29 cellular contexts compared by ENCODE assay signal in the genomic region with DNA sequence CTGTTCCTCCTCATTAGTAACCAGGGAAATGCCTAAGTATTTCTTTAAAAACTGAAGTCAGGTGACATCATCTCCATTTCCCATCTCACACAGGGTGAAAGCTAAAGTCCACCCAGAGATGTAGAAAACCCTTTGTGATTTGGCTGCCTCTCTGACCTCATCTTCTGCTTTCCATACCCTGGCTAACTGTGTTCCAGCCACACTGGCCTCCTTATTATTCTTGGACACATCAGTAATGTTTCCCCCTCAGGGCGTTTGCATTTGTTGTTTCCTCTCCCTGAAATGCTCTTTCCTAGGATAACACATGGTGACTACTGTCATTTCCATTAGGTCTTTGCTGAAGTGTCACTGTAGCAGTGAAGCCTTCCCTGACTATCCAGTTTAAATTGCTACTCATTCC. TPM values are rescaled to one million over a fixed set of nuclear protein-coding genes. Genes with fewer than 3 reads are reported as not detected.
DNase-seq lines count a peak whose midpoint lies in the region; ATAC-seq, FAIRE-seq and TF ChIP-seq lines count a peak whose summit lies in the region.
"Had no signal": no experiment of that assay in that cellular context is flagged by ENCODE, and none has a peak within 500 bp of the region (broad histone marks: within the 10 kb centered on the region; RNA-seq: fewer than 3 reads in every experiment).

No MANE protein-coding gene starts in this region.

- CTCF ChIA-PET in CD8-positive, alpha-beta T cell (lab: Charles Lee) = no interaction called here
- CTCF ChIA-PET in HepG2 (lab: Yijun Ruan, JAX; ENCODE audit: low intra/inter-chr PET ratio, low total read pairs) = no interaction called here

- no peak overlapping the region for H3K9ac ChIP-seq in HepG2 (ENCODE audit: insufficient read depth, low read depth, low read length)
- H3K9ac ChIP-seq: GM23248, SK-N-SH had no signal

- no peaks in the 10 kb centered on the region for H3K4me1 ChIP-seq in CD8-positive, alpha-beta T cell (ENCODE audit: insufficient read depth, low read length)
- H3K4me1 ChIP-seq in HepG2 (ENCODE audit: insufficient read depth, low read length) = no peaks in the 10 kb centered on the region
- H3K4me1 ChIP-seq: transverse colon had no signal

- ATAC-seq in CD8-positive, alpha-beta T cell = no peak
- ATAC-seq in HepG2 (no peak), HG02884 (IDR thresholded peaks at IDR 0.05; ENCODE audit: unreplicated experiment) (no peak), HG03108 (IDR thresholded peaks at IDR 0.05; ENCODE audit: unreplicated experiment) (no peak)
- ATAC-seq: activated T-cell treated with anti-CD3 and anti-CD28 coated beads, Interleukin-2, amount 50 U/mL, for 4 hours; left ventricle myocardium superior; stimulated activated effector memory CD8-positive, alpha-beta T cell treated with anti-CD3 and anti-CD28 coated beads, Interleukin-12 subunit alpha, Interleukin-12 subunit beta, amount 100 ng/mL, for 72 hours; WTC11 had no signal

- peaks cover 62% of the 10 kb centered on the region for H3K36me3 Mint-ChIP-seq in CD8-positive, alpha-beta T cell
- H3K36me3 Mint-ChIP-seq in chondrocyte (ENCODE audit: low read depth) = peaks cover 21% of the 10 kb centered on the region

- BruUV-seq in HepG2 (replicated peaks; lab: Mats Ljungman, UMichigan) = no TSS peak

- H4K20me1 ChIP-seq in HepG2 (ENCODE audit: insufficient read depth, low read length) = no peaks in the 10 kb centered on the region

- in situ Hi-C loops in HepG2 (cut with HindIII; ENCODE audit: extremely low pct_ligation_motif_present, low pct_unique_long_range_greater_than_20kb) = no loop called here

- H3K9me3 ChIP-seq in CD8-positive, alpha-beta T cell (ENCODE audit: low read length) = no peaks in the 10 kb centered on the region
- peaks cover 7% of the 10 kb centered on the region; the same call in 1 of the 2 replicates for H3K9me3 ChIP-seq in HepG2 (ENCODE audit: low read length)
- H3K9me3 ChIP-seq: SK-N-SH, transverse colon had no signal

- H3K27ac ChIP-seq in CD8-positive, alpha-beta T cell (ENCODE audit: low read depth, low read length) = no peak overlapping the region
- H3K27ac ChIP-seq in HepG2 (ENCODE audit: extremely low read length, insufficient read depth, low read length) = no peak overlapping the region
- H3K27ac ChIP-seq: epithelial cell of prostate, GM23248, transverse colon had no signal

- no peak overlapping the region for H3K4me3 Mint-ChIP-seq in CD8-positive, alpha-beta T cell
- H3K4me3 Mint-ChIP-seq in chondrocyte (ENCODE audit: unreplicated experiment) = no peak overlapping the region
- H3K4me3 Mint-ChIP-seq: activated CD4-positive, alpha-beta T cell treated with anti-CD3 and anti-CD28 coated beads, Interleukin-2, amount 10 ng/mL, durations not matched to agents 7 days and 5 days; activated naive CD4-positive, alpha-beta T cell treated with anti-CD3 and anti-CD28 coated beads for 36 hours; activated T-cell treated with anti-CD3 and anti-CD28 coated beads, Interleukin-2, amount 50 U/mL, for 4 hours; brain; IgD-negative memory B cell; mesothelial cell of epicardium; stimulated activated effector memory CD8-positive, alpha-beta T cell treated with anti-CD3 and anti-CD28 coated beads, Interleukin-12 subunit alpha, Interleukin-12 subunit beta, amount 100 ng/mL, for 72 hours; WTC11 had no signal

- H3K27ac Mint-ChIP-seq in CD8-positive, alpha-beta T cell = peak overlapping the region; percentile 3
- H3K27ac Mint-ChIP-seq in chondrocyte (ENCODE audit: unreplicated experiment) = peak overlapping the region; percentile 2
- H3K27ac Mint-ChIP-seq: activated CD4-positive, alpha-beta T cell treated with anti-CD3 and anti-CD28 coated beads, Interleukin-2, amount 10 ng/mL, durations not matched to agents 7 days and 5 days; activated naive CD4-positive, alpha-beta T cell treated with anti-CD3 and anti-CD28 coated beads for 36 hours; brain; IgD-negative memory B cell; mesothelial cell of epicardium; stimulated activated effector memory CD8-positive, alpha-beta T cell treated with anti-CD3 and anti-CD28 coated beads, Interleukin-12 subunit alpha, Interleukin-12 subunit beta, amount 100 ng/mL, for 72 hours; WTC11 had no signal

- peaks cover 14% of the 10 kb centered on the region for H3K9me3 Mint-ChIP-seq in CD8-positive, alpha-beta T cell
- H3K9me3 Mint-ChIP-seq in chondrocyte (ENCODE audit: low read depth) = peaks cover 17% of the 10 kb centered on the region

- TF ChIP-seq CTCF in CD8-positive, alpha-beta T cell (IDR thresholded peaks at IDR 0.05) = no peak
- TF ChIP-seq CTCF in chondrocyte (IDR thresholded peaks at IDR 0.05) = no peak
- no peak for TF ChIP-seq CTCF in HepG2 (CRISPR knock-in tag; IDR thresholded peaks at IDR 0.05)
- no peak for TF ChIP-seq CTCF in GM10266 (IDR thresholded peaks at IDR 0.05; ENCODE audit: control insufficient read depth, insufficient read depth, low read depth, missing control alignments)

- H3K79me2 ChIP-seq in HepG2 (ENCODE audit: insufficient read depth, low read length) = no peaks in the 10 kb centered on the region

- H3K36me3 ChIP-seq in CD8-positive, alpha-beta T cell (ENCODE audit: insufficient read depth, low read length) = no peaks in the 10 kb centered on the region
- H3K36me3 ChIP-seq in HepG2 (replicated peaks in 1 of 2; ENCODE audit: control insufficient read depth in 1 of 2, insufficient read depth in 2 of 2, low read length in 2 of 2) = peaks cover 15 to 46% of the 10 kb centered on the region in 2 experiments

- POLR2A ChIA-PET in CD8-positive, alpha-beta T cell (lab: Charles Lee) = no interaction called here
- POLR2A ChIA-PET in HepG2 (lab: Yijun Ruan, JAX) = no interaction called here

- no peak for DNase-seq in CD8-positive, alpha-beta T cell
- DNase-seq in H54 (ENCODE audit: insufficient read length, low spot score) (no peak), chondrocyte (ENCODE audit: low spot score) (no peak), HepG2 (ENCODE audit: low spot score) (no peak), GM10266 (ENCODE audit: extremely low spot score) (no peak)
- DNase-seq in activated CD4-positive, alpha-beta T cell treated with anti-CD3 and anti-CD28 coated beads, Interleukin-2, amount 50 U/mL, for 4 hours = no peak
- DNase-seq: activated CD4-positive, alpha-beta T cell treated with anti-CD3 and anti-CD28 coated beads, Interleukin-2, amount 10 ng/mL, durations not matched to agents 7 days and 5 days; activated naive CD4-positive, alpha-beta T cell treated with anti-CD3 and anti-CD28 coated beads for 36 hours; activated T-cell treated with anti-CD3 and anti-CD28 coated beads, Interleukin-2, amount 50 U/mL, for 4 hours; amniotic stem cell; DMS53; effector CD4-positive, alpha-beta T cell; GF-D8; GM23248; left ventricle myocardium superior; NCI-H187 treated with DMSO at 0.1 percent for 48 hours; NCI-H2171 treated with DMSO at 0.1 percent for 48 hours; NCI-H510A; SK-N-SH; transverse colon had no signal

- no peak overlapping the region for H3K4me2 ChIP-seq in HepG2 (ENCODE audit: low read depth, low read length)
- H3K4me2 ChIP-seq: SK-N-SH had no signal

- H3K4me1 Mint-ChIP-seq in CD8-positive, alpha-beta T cell (ENCODE audit: low read depth) = no peaks in the 10 kb centered on the region
- H3K4me1 Mint-ChIP-seq in chondrocyte (ENCODE audit: low read depth) = peaks cover 27% of the 10 kb centered on the region
- H3K4me1 Mint-ChIP-seq: activated CD4-positive, alpha-beta T cell treated with anti-CD3 and anti-CD28 coated beads, Interleukin-2, amount 10 ng/mL, durations not matched to agents 7 days and 5 days; brain; mesothelial cell of epicardium; stimulated activated effector memory CD8-positive, alpha-beta T cell treated with anti-CD3 and anti-CD28 coated beads, Interleukin-12 subunit alpha, Interleukin-12 subunit beta, amount 100 ng/mL, for 72 hours; WTC11 had no signal

- no peak overlapping the region for H3K4me3 ChIP-seq in CD8-positive, alpha-beta T cell (ENCODE audit: low read depth, low read length)
- no peak overlapping the region for H3K4me3 ChIP-seq in HepG2 (replicated peaks in 1 of 3; ENCODE audit: insufficient read depth in 1 of 3, low read depth in 2 of 3, low read length in 3 of 3)
- H3K4me3 ChIP-seq: GM23248, transverse colon had no signal

- no peaks in the 10 kb centered on the region for H3K27me3 ChIP-seq in CD8-positive, alpha-beta T cell (ENCODE audit: insufficient read depth, low read length)
- H3K27me3 ChIP-seq in HepG2 (ENCODE audit: control insufficient read depth in 1 of 2, insufficient read depth in 2 of 2, low read length in 2 of 2) = no peaks in the 10 kb centered on the region
- H3K27me3 ChIP-seq: transverse colon had no signal

- intact Hi-C loops in CD8-positive, alpha-beta T cell (cut with DNase I, micrococcal nuclease) = no loop called here
- intact Hi-C loops in HepG2 (cut with micrococcal nuclease; ENCODE audit: unreplicated experiment) = no loop called here

- no peak overlapping the region for H2AFZ ChIP-seq in HepG2 (ENCODE audit: low read length)
- H2AFZ ChIP-seq: GM23248 had no signal

- TF ChIP-seq EP300 in HepG2 (IDR thresholded peaks at IDR 0.05; ENCODE audit: low read depth in 2 of 2, low read length in 2 of 2) (no peak), HepG2 (CRISPR knock-in tag; IDR thresholded peaks at IDR 0.05; ENCODE audit: borderline replicate concordance) (no peak)

- 91% methylated on average over 1 of the region's 1 CpG for WGBS in HepG2 (ENCODE audit: low lambda C conversion rate)

- no peaks in the 10 kb centered on the region for H3K27me3 Mint-ChIP-seq in CD8-positive, alpha-beta T cell (ENCODE audit: low read depth)
- no peaks in the 10 kb centered on the region for H3K27me3 Mint-ChIP-seq in chondrocyte (ENCODE audit: low read depth)
- H3K27me3 Mint-ChIP-seq: activated CD4-positive, alpha-beta T cell treated with anti-CD3 and anti-CD28 coated beads, Interleukin-2, amount 10 ng/mL, durations not matched to agents 7 days and 5 days; brain; IgD-negative memory B cell had no signal

- FAIRE-seq in H54 (lab: Jason Lieb, UNC) = peak; percentile 30
- no peak for FAIRE-seq in HepG2 (lab: Jason Lieb, UNC)
- FAIRE-seq: colon had no signal

- TF ChIP-seq RAD21 in HepG2 (CRISPR knock-in tag; IDR thresholded peaks at IDR 0.05) = no peak

- TF ChIP-seq POLR2A in H54 (IDR thresholded peaks at IDR 0.05; ENCODE audit: low read depth, low read length) = no peak
- no peak for TF ChIP-seq POLR2A in HepG2 (IDR thresholded peaks at IDR 0.05; ENCODE audit: insufficient read depth in 1 of 2, low read depth in 2 of 2, low read length in 2 of 2)

RNA-seq across cellular contexts. Expression of gene ESF1, which starts 40.3 kb away (rescaled TPM):
- 1 to 10 TPM; 7.9 to 8.8 TPM for total RNA-seq in CD8-positive, alpha-beta T cell
- total RNA-seq in chondrocyte (9.0 to 12.4 TPM (median 9.7 TPM) in 3 replicates), HepG2 (2016; rRNA removed; fragmentation: Illumina TruSeq; extraction: Trizol) (66.9 and 95.1 TPM in 2 replicates)
- total RNA-seq in HepG2 (2016; cell fraction: cytosol; rRNA removed; fragmentation: Illumina TruSeq; extraction: Trizol; ENCODE audit: low read depth) = 7.5 and 9.0 TPM in 2 replicates
- 68.6 and 90.2 TPM in 2 replicates for total RNA-seq in HepG2 (2016; cell fraction: insoluble cytoplasmic fraction; rRNA removed; fragmentation: Illumina TruSeq; extraction: Trizol)
- 13.8 and 18.1 TPM in 2 replicates for total RNA-seq in HepG2 (2016; cell fraction: membrane; rRNA removed; fragmentation: Illumina TruSeq; extraction: Trizol)
- 67.2 and 79.2 TPM in 2 replicates for total RNA-seq in HepG2 (2016; cell fraction: nucleus; rRNA removed; fragmentation: Illumina TruSeq; extraction: Trizol)
- 5.7 and 7.3 TPM in 2 replicates for polyA plus RNA-seq in HepG2 (2011; rRNA removed)
- 1.7 and 2.7 TPM in 2 replicates for polyA plus RNA-seq in HepG2 (2011; cell fraction: cytosol; rRNA removed)
- 2.5 and 5.8 TPM in 2 replicates for polyA plus RNA-seq in HepG2 (2011; cell fraction: nucleus; rRNA removed)
- 34.6 and 44.9 TPM in 2 replicates for polyA plus RNA-seq in HepG2 (2012)
- polyA plus RNA-seq in HepG2 (2016; cell fraction: cytosol; fragmentation: Illumina TruSeq; extraction: Trizol; ENCODE audit: low read depth) = 1.00 and 1.2 TPM in 2 replicates
- polyA plus RNA-seq in HepG2 (2016; cell fraction: insoluble cytoplasmic fraction; fragmentation: Illumina TruSeq; extraction: Trizol; ENCODE audit: low read depth) = 69.7 and 73.1 TPM in 2 replicates
- 3.0 and 3.7 TPM in 2 replicates for polyA plus RNA-seq in HepG2 (2016; cell fraction: membrane; fragmentation: Illumina TruSeq; extraction: Trizol; ENCODE audit: low read depth)
- 61.2 and 66.0 TPM in 2 replicates for polyA plus RNA-seq in HepG2 (2016; cell fraction: nucleus; fragmentation: Illumina TruSeq; extraction: Trizol; ENCODE audit: insufficient read depth, low read depth)
- polyA minus RNA-seq in HepG2 (2011; rRNA and poly(A)+ RNA removed; ENCODE audit: low replicate concordance) = 0.32 and 0.37 TPM in 2 replicates
- 10.5 and 11.4 TPM in 2 replicates for polyA minus RNA-seq in HepG2 (2011; cell fraction: cytosol; rRNA and poly(A)+ RNA removed)
- 47.6 and 49.1 TPM in 2 replicates for polyA minus RNA-seq in HepG2 (2011; cell fraction: nucleus; rRNA and poly(A)+ RNA removed)

RNA-seq across cellular contexts. Expression of gene NDUFAF5, which starts 40.4 kb away (rescaled TPM):
- 10 to 100 TPM; 78.6 to 92.1 TPM for total RNA-seq in CD8-positive, alpha-beta T cell
- total RNA-seq in chondrocyte = 21.1 to 24.4 TPM (median 22.2 TPM) in 3 replicates
- 66.7 and 86.0 TPM in 2 replicates for total RNA-seq in HepG2 (2016; rRNA removed; fragmentation: Illumina TruSeq; extraction: Trizol)
- 30.8 and 32.0 TPM in 2 replicates for total RNA-seq in HepG2 (2016; cell fraction: cytosol; rRNA removed; fragmentation: Illumina TruSeq; extraction: Trizol; ENCODE audit: low read depth)
- 74.9 and 86.0 TPM in 2 replicates for total RNA-seq in HepG2 (2016; cell fraction: insoluble cytoplasmic fraction; rRNA removed; fragmentation: Illumina TruSeq; extraction: Trizol)
- 50.4 and 54.3 TPM in 2 replicates for total RNA-seq in HepG2 (2016; cell fraction: membrane; rRNA removed; fragmentation: Illumina TruSeq; extraction: Trizol)
- total RNA-seq in HepG2 (2016; cell fraction: nucleus; rRNA removed; fragmentation: Illumina TruSeq; extraction: Trizol) = 91.1 and 92.0 TPM in 2 replicates
- 18.7 and 23.1 TPM in 2 replicates for polyA plus RNA-seq in HepG2 (2011; rRNA removed)
- polyA plus RNA-seq in HepG2 (2011; cell fraction: cytosol; rRNA removed) = 10.1 and 15.3 TPM in 2 replicates
- 20.9 and 31.1 TPM in 2 replicates for polyA plus RNA-seq in HepG2 (2011; cell fraction: nucleus; rRNA removed)
- 27.5 and 36.0 TPM in 2 replicates for polyA plus RNA-seq in HepG2 (2012)
- 19.8 and 21.6 TPM in 2 replicates for polyA plus RNA-seq in HepG2 (2016; cell fraction: cytosol; fragmentation: Illumina TruSeq; extraction: Trizol; ENCODE audit: low read depth)
- 63.1 and 68.5 TPM in 2 replicates for polyA plus RNA-seq in HepG2 (2016; cell fraction: insoluble cytoplasmic fraction; fragmentation: Illumina TruSeq; extraction: Trizol; ENCODE audit: low read depth)
- 22.7 and 26.9 TPM in 2 replicates for polyA plus RNA-seq in HepG2 (2016; cell fraction: membrane; fragmentation: Illumina TruSeq; extraction: Trizol; ENCODE audit: low read depth)
- polyA plus RNA-seq in HepG2 (2016; cell fraction: nucleus; fragmentation: Illumina TruSeq; extraction: Trizol; ENCODE audit: insufficient read depth, low read depth) = 87.8 and 109 TPM in 2 replicates
- polyA minus RNA-seq in HepG2 (2011; rRNA and poly(A)+ RNA removed; ENCODE audit: low replicate concordance) = 4.9 and 6.3 TPM in 2 replicates
- polyA minus RNA-seq in HepG2 (2011; cell fraction: cytosol; rRNA and poly(A)+ RNA removed) = 8.4 and 9.1 TPM in 2 replicates
- 107 and 108 TPM in 2 replicates for polyA minus RNA-seq in HepG2 (2011; cell fraction: nucleus; rRNA and poly(A)+ RNA removed)
